ENCODE assay signal across 1 cellular context in genomic region chr9:13014484-13014883, GRCh38.
TF ChIP-seq lines count a peak whose summit lies in the region.

No MANE protein-coding gene starts in this region.

TF ChIP-seq in IMR-90, 13 proteins besides CTCF, POLR2A, EP300 and RAD21 (continued from another document):
- no peak for TF ChIP-seq ELK1 (IDR thresholded peaks at IDR 0.05; ENCODE audit: borderline replicate concordance, low read depth, low read length)
- TF ChIP-seq NFE2L2 (IDR thresholded peaks at IDR 0.05; ENCODE audit: low read depth, low read length): no peak
- TF ChIP-seq MAZ (IDR thresholded peaks at IDR 0.05; ENCODE audit: borderline replicate concordance, low read depth, low read length): no peak
- no peak for TF ChIP-seq SMC3 (IDR thresholded peaks at IDR 0.05; ENCODE audit: low read depth, low read length)
- TF ChIP-seq RCOR1 (IDR thresholded peaks at IDR 0.05; ENCODE audit: insufficient replicate concordance, low read length): no peak
- no peak for TF ChIP-seq CEBPB (IDR thresholded peaks at IDR 0.05; ENCODE audit: low read depth, low read length)
- TF ChIP-seq USF2 (IDR thresholded peaks at IDR 0.05; ENCODE audit: low read depth, low read length): no peak
- no peak for TF ChIP-seq CHD1 (IDR thresholded peaks at IDR 0.05; ENCODE audit: low read depth, low read length)
- no peak for TF ChIP-seq MXI1 (IDR thresholded peaks at IDR 0.05; ENCODE audit: borderline replicate concordance, low read depth, low read length)
- TF ChIP-seq RFX5 (IDR thresholded peaks at IDR 0.05; ENCODE audit: low read depth, low read length): no peak
TF ChIP-seq in IMR-90: peak in this region for 0.
